7 cellular contexts compared by ENCODE assay signal in the genomic region with DNA sequence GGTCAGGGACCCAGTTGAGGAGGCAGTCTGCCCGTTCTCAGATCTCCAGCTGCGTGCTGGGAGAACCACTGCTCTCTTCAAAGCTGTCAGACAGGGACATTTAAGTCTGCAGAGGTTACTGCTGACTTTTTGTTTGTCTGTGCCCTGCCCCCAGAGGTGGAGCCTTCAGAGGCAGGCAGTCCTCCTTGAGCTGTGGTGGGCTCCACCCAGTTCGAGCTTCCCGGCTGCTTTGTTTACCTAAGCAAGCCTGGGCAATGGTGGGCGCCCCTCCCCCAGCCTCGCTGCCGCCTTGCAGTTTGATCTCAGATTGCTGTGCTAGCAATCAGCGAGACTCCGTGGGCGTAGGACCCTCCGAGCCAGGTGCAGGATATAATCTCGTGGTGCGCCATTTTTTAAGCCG.
DNase-seq lines count a peak whose midpoint lies in the region; ATAC-seq and TF ChIP-seq lines count a peak whose summit lies in the region.
"Not testable (repeated sequence)": the region's sequence is repeated elsewhere in the genome, so short reads cannot be mapped to it uniquely, and the experiment has no call there.

No MANE protein-coding gene starts in this region.

- peak overlapping the region; percentile 49 for H3K4me3 ChIP-seq in GM23338
- H3K4me3 ChIP-seq in HUES6 (ENCODE audit: low read depth, low read length) = peak overlapping the region; percentile 46; the same call in 1 of the 2 replicates
- H3K4me3 ChIP-seq in neural progenitor cell = peak overlapping the region; percentile 25

- WGBS in H9 (ENCODE audit: extremely low coverage, insufficient read length, low lambda C conversion rate) = no CpG with 5 or more reads among the region's 14 CpGs

- not testable (repeated sequence) for H3K14ac ChIP-seq in H9 (ENCODE audit: insufficient read depth, low read length)

- H2AK5ac ChIP-seq in H9 (ENCODE audit: insufficient read length, low read length) = not testable (repeated sequence)

- H3K27me3 ChIP-seq in GM23338 (ENCODE audit: insufficient read depth); H9 (ENCODE audit: insufficient read depth, low read length); HUES6 (ENCODE audit: control insufficient read depth, insufficient read depth, low read length); neural progenitor cell: not testable (repeated sequence)

- H3K56ac ChIP-seq in H9 (ENCODE audit: insufficient read length, low read depth, low read length) = not testable (repeated sequence)

- peak overlapping the region; percentile 95; the same call in 1 of the 2 replicates for H3K27ac Mint-ChIP-seq in GM23338
- peak overlapping the region in 2 of 3 experiments; percentile 98; a peak in 6 of 7 replicates for H3K27ac Mint-ChIP-seq in H9
- H3K27ac Mint-ChIP-seq in chondrocyte (ENCODE audit: unreplicated experiment); mesothelial cell of epicardium; neural progenitor cell: not testable (repeated sequence)
- H3K27ac Mint-ChIP-seq in endothelial cell (ENCODE audit: unreplicated experiment) = peak overlapping the region; percentile 66

- not testable (repeated sequence) for H4K20me1 ChIP-seq in GM23338 (replicated peaks; ENCODE audit: insufficient read depth); H9 (ENCODE audit: control insufficient read depth, insufficient read depth, insufficient read length); neural progenitor cell (ENCODE audit: low read depth)

- not testable (repeated sequence) for H2BK120ac ChIP-seq in H9 (ENCODE audit: low read depth, low read length, poor library complexity, severe bottlenecking)

- H4K91ac ChIP-seq in H9 (ENCODE audit: insufficient read length, low read depth, low read length) = not testable (repeated sequence)

- not testable (repeated sequence) for TF ChIP-seq CTCF in GM23338 (conservative IDR thresholded peaks at IDR 0.05; ENCODE audit: low read depth in 2 of 2); H9 (conservative IDR thresholded peaks at IDR 0.05); chondrocyte (IDR thresholded peaks at IDR 0.05); endothelial cell (IDR thresholded peaks at IDR 0.05; ENCODE audit: unreplicated experiment); mesothelial cell of epicardium (IDR thresholded peaks at IDR 0.05; ENCODE audit: unreplicated experiment); neural progenitor cell (IDR thresholded peaks at IDR 0.05)

- H2BK20ac ChIP-seq in H9 (ENCODE audit: low read depth, low read length, poor library complexity, severe bottlenecking) = not testable (repeated sequence)

- H3K36me3 ChIP-seq in GM23338 (ENCODE audit: insufficient read depth); HUES6 (ENCODE audit: control insufficient read depth, insufficient read depth, low read length); neural progenitor cell: not testable (repeated sequence)

- not testable (repeated sequence) for H4K8ac ChIP-seq in H9 (replicated peaks; ENCODE audit: insufficient read length, low read depth, low read length)

- not testable (repeated sequence) for H3K18ac ChIP-seq in H9 (ENCODE audit: insufficient read length, low read depth, low read length)

- H3T11ph ChIP-seq in H9 (ENCODE audit: low read length) = not testable (repeated sequence)

- not testable (repeated sequence) for H3K9ac ChIP-seq in H9 (ENCODE audit: extremely low read depth, insufficient read length, low read length); neural progenitor cell
- peak overlapping the region; percentile 49 for H3K9ac ChIP-seq in HUES6 (ENCODE audit: low read length)

- not testable (repeated sequence) for H3K4ac ChIP-seq in H9 (ENCODE audit: low read depth, low read length)

- H3K4me2 ChIP-seq in GM23338 (peak overlapping the region; percentile 42), neural progenitor cell (peak overlapping the region; percentile 54)
- H3K4me2 ChIP-seq in H9 (ENCODE audit: insufficient read depth, insufficient read length, low read length) = not testable (repeated sequence)

- H2BK15ac ChIP-seq in H9 (ENCODE audit: low read depth, low read length) = not testable (repeated sequence)

- not testable (repeated sequence) for H3F3A ChIP-seq in GM23338 (replicated peaks; ENCODE audit: low read depth); neural progenitor cell (ENCODE audit: low read depth)

- H3K4me1 ChIP-seq in GM23338 (ENCODE audit: insufficient read depth); H9 (ENCODE audit: insufficient read depth, low read length); HUES6 (ENCODE audit: control insufficient read depth, insufficient read depth, low read length); neural progenitor cell: not testable (repeated sequence)

- not testable (repeated sequence) for H2AFZ ChIP-seq in GM23338; H9 (ENCODE audit: low read length); neural progenitor cell (replicated peaks)

- H3K23ac ChIP-seq in H9 (ENCODE audit: insufficient read length, low read depth, low read length) = not testable (repeated sequence)

- H2BK12ac ChIP-seq in H9 (ENCODE audit: insufficient read length, low read depth, low read length) = not testable (repeated sequence)

- H3K23me2 ChIP-seq in H9 (ENCODE audit: insufficient read length, low read depth, low read length, poor library complexity, severe bottlenecking) = not testable (repeated sequence)

- H3K36me3 Mint-ChIP-seq in GM23338 (ENCODE audit: low read depth) (peaks cover 14% of the 10 kb centered on the region), H9 (ENCODE audit: insufficient read depth in 1 of 3, low read depth in 3 of 3) (peaks cover 10 to 18% (median 11%) of the 10 kb centered on the region in 3 experiments; a peak in 5 of 7 replicates), chondrocyte (ENCODE audit: low read depth) (peaks cover 16% of the 10 kb centered on the region), endothelial cell (ENCODE audit: low read depth, unreplicated experiment) (peaks cover 24% of the 10 kb centered on the region), mesothelial cell of epicardium (peaks cover 28% of the 10 kb centered on the region), neural progenitor cell (peaks cover 26% of the 10 kb centered on the region)

- not testable (repeated sequence) for H3K9me3 Mint-ChIP-seq in GM23338; H9; chondrocyte (ENCODE audit: low read depth); endothelial cell (ENCODE audit: unreplicated experiment); mesothelial cell of epicardium; neural progenitor cell

- not testable (repeated sequence) for DNase-seq in GM23338 (ENCODE audit: low spot score); H9; chondrocyte (ENCODE audit: low spot score); endothelial cell (ENCODE audit: low spot score); mesothelial cell of epicardium (ENCODE audit: low spot score in 2 of 2, unreplicated experiment in 2 of 2); neural progenitor cell (ENCODE audit: low spot score)

- H2BK5ac ChIP-seq in H9 (ENCODE audit: insufficient read length, low read length) = not testable (repeated sequence)

- H3K79me2 ChIP-seq in GM23338 (replicated peaks; ENCODE audit: insufficient read depth); H9 (ENCODE audit: insufficient read depth, low read length); neural progenitor cell (ENCODE audit: low read depth): not testable (repeated sequence)

- H3K4me3 Mint-ChIP-seq in GM23338 (peak overlapping the region; percentile 65), H9 (peak overlapping the region; percentile 69 to 77), chondrocyte (ENCODE audit: unreplicated experiment) (peak overlapping the region; percentile 42), mesothelial cell of epicardium (peak overlapping the region; percentile 53)
- not testable (repeated sequence) for H3K4me3 Mint-ChIP-seq in endothelial cell (ENCODE audit: unreplicated experiment); neural progenitor cell

- not testable (repeated sequence) for H3K4me1 Mint-ChIP-seq in GM23338; H9; chondrocyte (ENCODE audit: low read depth); endothelial cell (ENCODE audit: unreplicated experiment); mesothelial cell of epicardium; neural progenitor cell

- H3K9me3 ChIP-seq in H9 (ENCODE audit: control insufficient read depth, low read depth, low read length); HUES6 (ENCODE audit: control insufficient read depth, insufficient read depth, low read depth, low read length); neural progenitor cell (ENCODE audit: low read depth): not testable (repeated sequence)

- H4K5ac ChIP-seq in H9 (ENCODE audit: insufficient read length, low read depth, low read length) = not testable (repeated sequence)

- H3K27me3 Mint-ChIP-seq in GM23338 (ENCODE audit: insufficient read depth, low read depth, poor library complexity); H9 (ENCODE audit: low read depth); chondrocyte (ENCODE audit: low read depth); endothelial cell (ENCODE audit: unreplicated experiment); mesothelial cell of epicardium (ENCODE audit: low read depth); neural progenitor cell (ENCODE audit: insufficient read depth, low read depth): not testable (repeated sequence)

- not testable (repeated sequence) for ATAC-seq in GM23338

- H3K27ac ChIP-seq in GM23338 (ENCODE audit: low read depth); H9 (ENCODE audit: insufficient read length, low read depth, low read length); HUES6 (ENCODE audit: low read depth, low read length); neural progenitor cell: not testable (repeated sequence)

- H3K79me1 ChIP-seq in H9 (ENCODE audit: insufficient read depth, low read depth, low read length, poor library complexity, severe bottlenecking) = not testable (repeated sequence)

- not testable (repeated sequence) for H3K9me2 ChIP-seq in GM23338 (ENCODE audit: insufficient read depth)
